ENCODE assay signal across 8 cellular contexts in genomic region chr12:56007892-56008471, GRCh38. TPM values are rescaled to one million over a fixed set of nuclear protein-coding genes. Genes with fewer than 3 reads are reported as not detected.
A peak's percentile ranks its signal among the peaks of the same experiment; 100 is the strongest.
DNase-seq lines count a peak whose midpoint lies in the region; ATAC-seq and TF ChIP-seq lines count a peak whose summit lies in the region.

No MANE protein-coding gene starts in this region.

- TF ChIP-seq CTCF in fibroblast of pulmonary artery (IDR thresholded peaks at IDR 0.05; ENCODE audit: low read length, missing control alignments), result no peak

- H2AK5ac ChIP-seq in neuronal stem cell (ENCODE audit: low read depth, low read length), result no peak overlapping the region

- H2BK120ac ChIP-seq in neuronal stem cell (ENCODE audit: low read depth, low read length), result no peak overlapping the region

- H2BK12ac ChIP-seq in neuronal stem cell (ENCODE audit: low read length), result no peak overlapping the region

- H3K23ac ChIP-seq in neuronal stem cell (ENCODE audit: low read depth, low read length, poor library complexity), result no peak overlapping the region

- H4K91ac ChIP-seq in neuronal stem cell (ENCODE audit: low read depth, low read length, poor library complexity), result no peak overlapping the region

- H2BK5ac ChIP-seq in neuronal stem cell (ENCODE audit: low read length), result no peak overlapping the region

- no peak overlapping the region for H4K8ac ChIP-seq in neuronal stem cell (ENCODE audit: low read depth, low read length)

- peaks cover 6 to 23% of the 10 kb centered on the region in 2 donors for H3K36me3 ChIP-seq in neuronal stem cell (replicated peaks in 1 of 2; ENCODE audit: control insufficient read depth in 2 of 2, insufficient read depth in 2 of 2, low read length in 2 of 2)

- H3K9ac ChIP-seq in neuronal stem cell (ENCODE audit: low read depth, low read length, poor library complexity), result peak overlapping the region; percentile 78

- H2BK15ac ChIP-seq in neuronal stem cell (ENCODE audit: low read length), result no peak overlapping the region

- H3K4me1 ChIP-seq in neuronal stem cell (ENCODE audit: control insufficient read depth in 2 of 2, insufficient read depth in 1 of 2, low read depth in 1 of 2, low read length in 2 of 2), result peaks cover 0 to 3% of the 10 kb centered on the region in 2 donors

- peak overlapping the region; percentile 84 for H2AFZ ChIP-seq in neuronal stem cell (ENCODE audit: low read length)

- no CpG with 5 or more reads among the region's 16 CpGs for WGBS in neuronal stem cell (ENCODE audit: extremely low coverage in 2 of 2, insufficient read length in 2 of 2, insufficient replicate concordance in 1 of 2), 2 donors

- H3K4ac ChIP-seq in neuronal stem cell (ENCODE audit: low read length), result no peak overlapping the region

- H3K27ac ChIP-seq in neuronal stem cell (replicated peaks; ENCODE audit: low read length), result peak overlapping the region; percentile 71

- DNase-seq in NCI-H2029 treated with DMSO at 0.1 percent for 48 hours (lab: John Stamatoyannopoulos, UW), result peak; percentile 36
- DNase-seq in NCI-H2029 (lab: John Stamatoyannopoulos, UW), result no peak
- peak; percentile 24 for DNase-seq in SW480 (ENCODE audit: low spot score)
- no peak for DNase-seq in fibroblast of pulmonary artery (ENCODE audit: low read depth)
- DNase-seq in neuronal stem cell (ENCODE audit: low spot score), result no peak
- no peak for DNase-seq in SKM-1 treated with dmso at 0.1 percent for 144 hours (lab: John Stamatoyannopoulos, UW; ENCODE audit: unreplicated experiment)
- DNase-seq in midbrain (lab: John Stamatoyannopoulos, UW), result no peak

- no peaks in the 10 kb centered on the region for H3K79me1 ChIP-seq in neuronal stem cell (ENCODE audit: low read depth, low read length)

- no peaks in the 10 kb centered on the region for H3K27me3 ChIP-seq in neuronal stem cell (ENCODE audit: control insufficient read depth in 3 of 3, insufficient read depth in 3 of 3, low read depth in 1 of 3, low read length in 3 of 3)

- H3K4me3 ChIP-seq in fibroblast of pulmonary artery (replicated peaks; ENCODE audit: low read depth, low read length) (peak overlapping the region; percentile 68), neuronal stem cell (ENCODE audit: low read length in 2 of 2) (peak overlapping the region; percentile 64 to 76)

- peak overlapping the region; percentile 55 for H3K4me2 ChIP-seq in neuronal stem cell (ENCODE audit: insufficient read depth, low read length, poor library complexity, severe bottlenecking)

- no peak overlapping the region for H3K14ac ChIP-seq in neuronal stem cell (ENCODE audit: low read length)

- H3K18ac ChIP-seq in neuronal stem cell (ENCODE audit: low read length), result peak overlapping the region; percentile 92

- peak; percentile 14 for ATAC-seq in HG02798 (IDR thresholded peaks at IDR 0.05; ENCODE audit: poor library complexity, unreplicated experiment)

- no peaks in the 10 kb centered on the region for H3K9me3 ChIP-seq in neuronal stem cell (replicated peaks in 1 of 2; ENCODE audit: control insufficient read depth in 2 of 2, insufficient read depth in 1 of 2, low read depth in 1 of 2, low read length in 2 of 2)

RNA-seq across cellular contexts. Expression of gene SUOX, which starts 10.9 kb away (rescaled TPM):
- 17.3 TPM for polyA plus RNA-seq in neuronal stem cell (2013, experiment 1 of 2)
- polyA plus RNA-seq in neuronal stem cell (2013, experiment 2 of 2), result 18.0 TPM

RNA-seq across cellular contexts. Expression of gene IKZF4, which starts 12.9 kb away (rescaled TPM):
- 9.9 TPM for polyA plus RNA-seq in neuronal stem cell (2013, experiment 1 of 2)
- 9.8 TPM for polyA plus RNA-seq in neuronal stem cell (2013, experiment 2 of 2)

RNA-seq across cellular contexts. Expression of gene RPS26, which starts 33.7 kb away (rescaled TPM):
- 589 TPM for polyA plus RNA-seq in neuronal stem cell (2013, experiment 1 of 2)
- 551 TPM for polyA plus RNA-seq in neuronal stem cell (2013, experiment 2 of 2)

RNA-seq across cellular contexts. Expression of gene RAB5B, which starts 34.1 kb away (rescaled TPM):
- 90.1 TPM for polyA plus RNA-seq in neuronal stem cell (2013, experiment 1 of 2)
- polyA plus RNA-seq in neuronal stem cell (2013, experiment 2 of 2), result 89.7 TPM

RNA-seq across cellular contexts. Expression of gene CDK2, which starts 41.4 kb away (rescaled TPM):
- 69.3 TPM for polyA plus RNA-seq in neuronal stem cell (2013, experiment 1 of 2)
- polyA plus RNA-seq in neuronal stem cell (2013, experiment 2 of 2), result 71.8 TPM

Comparison
In these comparisons a context has a peak if more than half of its experiments do, and no peak if none do; other contexts are left out.
1. DNase-seq: peak in NCI-H2029 treated with DMSO at 0.1 percent for 48 hours (single experiment) and SW480 (single experiment); none in NCI-H2029 (single experiment), fibroblast of pulmonary artery (single experiment), neuronal stem cell (single experiment), SKM-1 treated with dmso at 0.1 percent for 144 hours (single experiment) and midbrain (single experiment).